Comparison of ENCODE assay signal across 12 cellular contexts in the genomic region with DNA sequence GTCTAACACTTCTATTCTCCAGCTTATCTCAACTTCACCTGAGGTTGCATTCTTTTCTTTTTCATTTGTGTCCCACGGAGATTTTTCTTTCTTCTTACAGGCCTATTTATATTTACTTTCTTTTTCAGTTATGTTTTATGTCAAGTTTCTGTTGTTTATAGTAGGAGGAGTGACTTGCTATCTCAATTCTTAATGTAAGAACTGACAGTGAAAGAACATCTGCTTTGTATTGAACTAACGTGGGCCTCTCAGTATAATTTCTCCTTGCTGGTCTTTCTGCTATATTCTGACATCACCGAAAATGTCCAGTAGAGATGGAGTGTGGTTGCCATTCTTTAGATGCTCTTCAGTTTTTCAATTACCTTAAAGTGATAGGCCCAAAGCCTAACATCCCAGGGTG.
DNase-seq lines count a peak whose midpoint lies in the region; ATAC-seq and TF ChIP-seq lines count a peak whose summit lies in the region.
"Had no signal": no experiment of that assay in that cellular context is flagged by ENCODE, and none has a peak within 500 bp of the region (broad histone marks: within the 10 kb centered on the region; RNA-seq: fewer than 3 reads in every experiment).

No MANE protein-coding gene starts in this region.

- H3K27me3 ChIP-seq in hepatocyte: no peaks in the 10 kb centered on the region
- H3K27me3 ChIP-seq: foreskin keratinocyte, left lung had no signal

- H3K4me1 ChIP-seq in hepatocyte (ENCODE audit: insufficient read depth): peaks cover 8% of the 10 kb centered on the region
- H3K4me1 ChIP-seq: foreskin keratinocyte, left lung had no signal

- DNase-seq in hepatocyte (ENCODE audit: low spot score) (no peak), superior temporal gyrus (ENCODE audit: extremely low spot score) (no peak), NCI-H2196 treated with DMSO at 0.1 percent for 48 hours (lab: John Stamatoyannopoulos, UW; ENCODE audit: unreplicated experiment) (no peak)
- DNase-seq in activated CD8-positive, alpha-beta memory T cell treated with anti-CD3 and anti-CD28 coated beads, Interleukin-2, amount 10 ng/mL, durations not matched to agents 7 days and 5 days: no peak
- no peak for DNase-seq in stimulated activated naive CD4-positive, alpha-beta T cell (lab: John Stamatoyannopoulos, UW)
- DNase-seq: activated T-cell treated with anti-CD3 and anti-CD28 coated beads, Interleukin-2, amount 50 U/mL, for 24 hours; central memory CD4-positive, alpha-beta T cell; foreskin keratinocyte; left lung had no signal

- CTCF ChIA-PET in activated CD8-positive, alpha-beta memory T cell treated with anti-CD3 and anti-CD28 coated beads, Interleukin-2, amount 10 ng/mL, durations not matched to agents 7 days and 5 days (lab: Charles Lee): interaction anchor here (1.1 to 1.5 kb wide), 2 partner anchors 10 to 994 kb away, joined by 3 to 4 read pairs; no protein-coding TSS in a partner anchor

- no peak overlapping the region for H3K4me2 ChIP-seq in hepatocyte

- H3K27ac ChIP-seq in hepatocyte: no peak overlapping the region
- H3K27ac ChIP-seq: foreskin keratinocyte, left lung had no signal

- H3K4me3 ChIP-seq in hepatocyte: no peak overlapping the region
- H3K4me3 ChIP-seq: left lung had no signal

- H3K9me3 Mint-ChIP-seq in activated CD8-positive, alpha-beta memory T cell treated with anti-CD3 and anti-CD28 coated beads, Interleukin-2, amount 10 ng/mL, durations not matched to agents 7 days and 5 days (ENCODE audit: low read depth): no peaks in the 10 kb centered on the region
- H3K9me3 Mint-ChIP-seq: activated T-cell treated with anti-CD3 and anti-CD28 coated beads, Interleukin-2, amount 50 U/mL, for 24 hours had no signal

- H3K9me3 ChIP-seq in hepatocyte (ENCODE audit: low read depth): no peaks in the 10 kb centered on the region
- H3K9me3 ChIP-seq: left lung had no signal

- H3K27ac Mint-ChIP-seq in activated CD8-positive, alpha-beta memory T cell treated with anti-CD3 and anti-CD28 coated beads, Interleukin-2, amount 10 ng/mL, durations not matched to agents 7 days and 5 days: no peak overlapping the region
- H3K27ac Mint-ChIP-seq: activated T-cell treated with anti-CD3 and anti-CD28 coated beads, Interleukin-2, amount 50 U/mL, for 24 hours had no signal

- H3K9me2 ChIP-seq in hepatocyte (replicated peaks; ENCODE audit: insufficient read depth): no peaks in the 10 kb centered on the region

- 37% methylated on average over 3 of the region's 3 CpGs for whole genome bisulfite sequencing in hepatocyte (ENCODE audit: low lambda C conversion rate, missing lambda C conversion rate)

- no peaks in the 10 kb centered on the region for H3K36me3 Mint-ChIP-seq in activated CD8-positive, alpha-beta memory T cell treated with anti-CD3 and anti-CD28 coated beads, Interleukin-2, amount 10 ng/mL, durations not matched to agents 7 days and 5 days

- no peak overlapping the region for H3K4me3 Mint-ChIP-seq in activated CD8-positive, alpha-beta memory T cell treated with anti-CD3 and anti-CD28 coated beads, Interleukin-2, amount 10 ng/mL, durations not matched to agents 7 days and 5 days
- H3K4me3 Mint-ChIP-seq: activated T-cell treated with anti-CD3 and anti-CD28 coated beads, Interleukin-2, amount 50 U/mL, for 24 hours had no signal

- H3K79me2 ChIP-seq in hepatocyte: no peaks in the 10 kb centered on the region

- no peaks in the 10 kb centered on the region for H4K20me1 ChIP-seq in hepatocyte (ENCODE audit: insufficient read depth, poor library complexity, severe bottlenecking)

- no peak for TF ChIP-seq CTCF in hepatocyte (IDR thresholded peaks at IDR 0.05; ENCODE audit: poor library complexity)

- H3K27me3 Mint-ChIP-seq in activated CD8-positive, alpha-beta memory T cell treated with anti-CD3 and anti-CD28 coated beads, Interleukin-2, amount 10 ng/mL, durations not matched to agents 7 days and 5 days: peaks cover 9% of the 10 kb centered on the region

- peak; percentile 69 for ATAC-seq in GM18861 (IDR thresholded peaks at IDR 0.05; ENCODE audit: unreplicated experiment)
- ATAC-seq in GM21529 (IDR thresholded peaks at IDR 0.05; ENCODE audit: unreplicated experiment): peak; percentile 82
- peak; percentile 77 for ATAC-seq in HG03103 (IDR thresholded peaks at IDR 0.05; ENCODE audit: low read depth, unreplicated experiment)
- no peak for ATAC-seq in activated CD8-positive, alpha-beta memory T cell treated with anti-CD3 and anti-CD28 coated beads, Interleukin-2, amount 10 ng/mL, durations not matched to agents 7 days and 5 days
- ATAC-seq: foreskin keratinocyte, left lung had no signal

- H3K36me3 ChIP-seq in hepatocyte (replicated peaks; ENCODE audit: insufficient read depth, low read depth): no peaks in the 10 kb centered on the region
- H3K36me3 ChIP-seq: left lung had no signal

- peaks cover 11% of the 10 kb centered on the region for H3K4me1 Mint-ChIP-seq in activated CD8-positive, alpha-beta memory T cell treated with anti-CD3 and anti-CD28 coated beads, Interleukin-2, amount 10 ng/mL, durations not matched to agents 7 days and 5 days

- H2AFZ ChIP-seq in hepatocyte: peak overlapping the region; percentile 19
